In genomic region chr1:145215831-145216230, GRCh38 we compare ENCODE assay signal across 8 cellular contexts. TPM values are rescaled to one million over a fixed set of nuclear protein-coding genes. Genes with fewer than 3 reads are reported as not detected.
DNase-seq lines count a peak whose midpoint lies in the region; ATAC-seq and TF ChIP-seq lines count a peak whose summit lies in the region.
"Not testable (repeated sequence)": the region's sequence is repeated elsewhere in the genome, so short reads cannot be mapped to it uniquely, and the experiment has no call there.

No MANE protein-coding gene starts in this region.

- H3K27me3 ChIP-seq in BLaER1 treated with 17β-estradiol and CSF1 and Interleukin-3, amounts not matched to agents 10 nM and 100 nM; left ventricle myocardium inferior (ENCODE audit: low read depth): not testable (repeated sequence)

- peak; percentile 35 for DNase-seq in HK-2 (ENCODE audit: unreplicated experiment)
- peak; percentile 17 for DNase-seq in RWPE1 (ENCODE audit: low spot score)
- peak; percentile 36 for DNase-seq in activated T-cell treated with anti-CD3 and anti-CD28 coated beads for 24 hours (ENCODE audit: low read depth)
- DNase-seq in choroid plexus epithelial cell (ENCODE audit: low read depth), result peak; percentile 21
- DNase-seq in left ventricle myocardium inferior, result peak; percentile 47
- DNase-seq in natural killer cell treated with Interleukin-12 subunit alpha and Interleukin-12 subunit beta and Interleukin-15 and Interleukin-18, amount 100 ng/mL, for 72 hours (ENCODE audit: low spot score), result peak; percentile 79
- peak; percentile 46 for DNase-seq in stimulated activated CD8-positive, alpha-beta memory T cell treated with anti-CD3 and anti-CD28 coated beads, Interleukin-12 subunit alpha, Interleukin-12 subunit beta, amount 100 ng/mL, for 4 hours (ENCODE audit: low read depth)

- not testable (repeated sequence) for H3K27ac Mint-ChIP-seq in natural killer cell treated with Interleukin-12 subunit alpha and Interleukin-12 subunit beta and Interleukin-15 and Interleukin-18, amount 100 ng/mL, for 72 hours

- H3K9ac ChIP-seq in BLaER1 treated with 17β-estradiol and CSF1 and Interleukin-3, amounts not matched to agents 10 nM and 100 nM, result peak overlapping the region; percentile 69 to 82 (median 78)

- H3K36me3 Mint-ChIP-seq in natural killer cell treated with Interleukin-12 subunit alpha and Interleukin-12 subunit beta and Interleukin-15 and Interleukin-18, amount 100 ng/mL, for 72 hours, result not testable (repeated sequence)

- not testable (repeated sequence) for H3K9me3 ChIP-seq in BLaER1 treated with 17β-estradiol and CSF1 and Interleukin-3, amounts not matched to agents 10 nM and 100 nM (replicated peaks in 1 of 11); left ventricle myocardium inferior (replicated peaks)

- not testable (repeated sequence) for ATAC-seq in natural killer cell treated with Interleukin-12 subunit alpha and Interleukin-12 subunit beta and Interleukin-15 and Interleukin-18, amount 100 ng/mL, for 72 hours

- H3K4me3 Mint-ChIP-seq in natural killer cell treated with Interleukin-12 subunit alpha and Interleukin-12 subunit beta and Interleukin-15 and Interleukin-18, amount 100 ng/mL, for 72 hours, result peak overlapping the region; percentile 32

- not testable (repeated sequence) for H3K36me3 ChIP-seq in BLaER1 treated with 17β-estradiol and CSF1 and Interleukin-3, amounts not matched to agents 10 nM and 100 nM; left ventricle myocardium inferior

- H3K4me1 ChIP-seq in BLaER1 treated with 17β-estradiol and CSF1 and Interleukin-3, amounts not matched to agents 10 nM and 100 nM; left ventricle myocardium inferior: not testable (repeated sequence)

- CTCF ChIA-PET in RWPE1 (lab: Yijun Ruan, JAX), result not testable (repeated sequence)

- POLR2A ChIA-PET in RWPE1 (lab: Yijun Ruan, JAX; ENCODE audit: low non-redundant PET), result not testable (repeated sequence)

- not testable (repeated sequence) for TF ChIP-seq CTCF in RWPE1 (conservative IDR thresholded peaks at IDR 0.05; ENCODE audit: low read depth); choroid plexus epithelial cell (conservative IDR thresholded peaks at IDR 0.05; ENCODE audit: low read depth, low read length); left ventricle myocardium inferior (IDR thresholded peaks at IDR 0.05; ENCODE audit: borderline replicate concordance)

- H4K20me1 ChIP-seq in BLaER1 treated with 17β-estradiol and CSF1 and Interleukin-3, amounts not matched to agents 10 nM and 100 nM, result not testable (repeated sequence)

- not testable (repeated sequence) for H3K27me3 Mint-ChIP-seq in natural killer cell treated with Interleukin-12 subunit alpha and Interleukin-12 subunit beta and Interleukin-15 and Interleukin-18, amount 100 ng/mL, for 72 hours

- peak overlapping the region; percentile 61 to 75 (median 67) for H3K4me3 ChIP-seq in BLaER1 treated with 17β-estradiol and CSF1 and Interleukin-3, amounts not matched to agents 10 nM and 100 nM
- H3K4me3 ChIP-seq in choroid plexus epithelial cell (ENCODE audit: low read depth, low read length) (peak overlapping the region; percentile 64), left ventricle myocardium inferior (peak overlapping the region; percentile 70)

- H3K27ac ChIP-seq in BLaER1 treated with 17β-estradiol and CSF1 and Interleukin-3, amounts not matched to agents 10 nM and 100 nM, result peak overlapping the region in 10 of 11 experiments; percentile 59 to 79 (median 71); a peak in 20 of 22 replicates
- peak overlapping the region; percentile 75 for H3K27ac ChIP-seq in RWPE1
- peak overlapping the region; percentile 55 for H3K27ac ChIP-seq in left ventricle myocardium inferior (replicated peaks)

- H3K4me1 Mint-ChIP-seq in natural killer cell treated with Interleukin-12 subunit alpha and Interleukin-12 subunit beta and Interleukin-15 and Interleukin-18, amount 100 ng/mL, for 72 hours (ENCODE audit: low read depth in 2 of 2), result not testable (repeated sequence)

- peak overlapping the region in 8 of 11 experiments; percentile 21 to 59 (median 39); a peak in 11 of 22 replicates for H3K4me2 ChIP-seq in BLaER1 treated with 17β-estradiol and CSF1 and Interleukin-3, amounts not matched to agents 10 nM and 100 nM

- H3K9me3 Mint-ChIP-seq in natural killer cell treated with Interleukin-12 subunit alpha and Interleukin-12 subunit beta and Interleukin-15 and Interleukin-18, amount 100 ng/mL, for 72 hours, result not testable (repeated sequence)

- intact Hi-C loops in left ventricle myocardium inferior (cut with micrococcal nuclease), result not testable (repeated sequence)

RNA-seq across cellular contexts. Expression of gene PPIAL4D, which starts 26.1 kb away (rescaled TPM):
- not detected for total RNA-seq in left ventricle myocardium inferior
- not detected for total RNA-seq in natural killer cell treated with Interleukin-12 subunit alpha and Interleukin-12 subunit beta and Interleukin-15 and Interleukin-18, amount 100 ng/mL, for 72 hours

Comparison
In these comparisons a context has a peak if more than half of its experiments do, and no peak if none do; other contexts are left out.
1. DNase-seq: peak in every context shown above with its lines; median percentile 79 in natural killer cell treated with Interleukin-12 subunit alpha and Interleukin-12 subunit beta and Interleukin-15 and Interleukin-18, amount 100 ng/mL, for 72 hours; 47 in left ventricle myocardium inferior; 46 in stimulated activated CD8-positive, alpha-beta memory T cell treated with anti-CD3 and anti-CD28 coated beads, Interleukin-12 subunit alpha, Interleukin-12 subunit beta, amount 100 ng/mL, for 4 hours; 36 in activated T-cell treated with anti-CD3 and anti-CD28 coated beads for 24 hours; 35 in HK-2; 21 in choroid plexus epithelial cell; 17 in RWPE1.